Comparison of ENCODE assay signal across 8 cellular contexts in genomic region chr2:233100192-233100998, GRCh38. TPM values are rescaled to one million over a fixed set of nuclear protein-coding genes. Genes with fewer than 3 reads are reported as not detected.
DNase-seq lines count a peak whose midpoint lies in the region; ATAC-seq, FAIRE-seq and TF ChIP-seq lines count a peak whose summit lies in the region.

No MANE protein-coding gene starts in this region.

- no peak for TF ChIP-seq CTCF in sigmoid colon (IDR thresholded peaks at IDR 0.05)
- no peak for TF ChIP-seq CTCF in kidney (IDR thresholded peaks at IDR 0.05; ENCODE audit: borderline replicate concordance, extremely low read depth, insufficient read depth)

- H3K27me3 ChIP-seq in sigmoid colon (no peaks in the 10 kb centered on the region), H7 (ENCODE audit: control insufficient read depth, insufficient read depth, low read length) (no peaks in the 10 kb centered on the region)

- H3K27ac ChIP-seq in sigmoid colon: no peak overlapping the region
- no peak overlapping the region for H3K27ac ChIP-seq in kidney (ENCODE audit: low read depth in 2 of 2, low read length in 2 of 2)

- H3K27me3 Mint-ChIP-seq in T-helper 2 cell treated with Interferon-gamma antibody and Interleukin-4, amounts not matched to agents 5 μg/mL and 100 μg/mL, for 36 hours (ENCODE audit: low read depth): no peaks in the 10 kb centered on the region

- intact Hi-C loops in left cardiac atrium (cut with DNase I): no loop called here
- intact Hi-C loops in sigmoid colon (cut with DNase I): no loop called here
- intact Hi-C loops in kidney (cut with DNase I): no loop called here

- WGBS in sigmoid colon, 2 donors: 57 to 83% methylated on average over 17 of the region's 17 CpGs

- peaks cover 59% of the 10 kb centered on the region for H3K36me3 Mint-ChIP-seq in T-helper 2 cell treated with Interferon-gamma antibody and Interleukin-4, amounts not matched to agents 5 μg/mL and 100 μg/mL, for 36 hours (ENCODE audit: low read depth)

- no peak for TF ChIP-seq POLR2A in sigmoid colon (IDR thresholded peaks at IDR 0.05)

- no peaks in the 10 kb centered on the region for H3K4me1 ChIP-seq in sigmoid colon
- H3K4me1 ChIP-seq in kidney (ENCODE audit: control insufficient read depth in 1 of 2, insufficient read depth in 1 of 2, low read depth in 1 of 2, low read length in 2 of 2): no peaks in the 10 kb centered on the region

- no peak overlapping the region for H3K4me3 ChIP-seq in sigmoid colon
- no peak overlapping the region for H3K4me3 ChIP-seq in H7 (ENCODE audit: insufficient read depth, low read depth, low read length)
- no peak overlapping the region for H3K4me3 ChIP-seq in kidney (ENCODE audit: low read length in 2 of 2)

- ATAC-seq in GM18873 (IDR thresholded peaks at IDR 0.05; ENCODE audit: low FRiP score, unreplicated experiment): peak; percentile 78
- peak; percentile 76 for ATAC-seq in HG02943 (IDR thresholded peaks at IDR 0.05; ENCODE audit: low read depth, unreplicated experiment)
- no peak for ATAC-seq in left cardiac atrium

- H3K9ac ChIP-seq in kidney (ENCODE audit: low read length in 2 of 2): no peak overlapping the region

- H3K9me3 Mint-ChIP-seq in T-helper 2 cell treated with Interferon-gamma antibody and Interleukin-4, amounts not matched to agents 5 μg/mL and 100 μg/mL, for 36 hours: no peaks in the 10 kb centered on the region

- FAIRE-seq in kidney (lab: Jason Lieb, UNC): no peak

- H3K4me3 Mint-ChIP-seq in T-helper 2 cell treated with Interferon-gamma antibody and Interleukin-4, amounts not matched to agents 5 μg/mL and 100 μg/mL, for 36 hours: peak overlapping the region; percentile 47

- TF ChIP-seq EP300 in sigmoid colon (IDR thresholded peaks at IDR 0.05): no peak

- DNase-seq in T-helper 2 cell treated with Interferon-gamma antibody and Interleukin-4, amounts not matched to agents 5 μg/mL and 100 μg/mL, for 36 hours (ENCODE audit: low spot score): peak; percentile 42
- DNase-seq in germinal center (ENCODE audit: low spot score) (peak; percentile 86), left cardiac atrium (no peak), sigmoid colon (no peak), H7 (no peak), kidney (no peak)

- H3K9me3 ChIP-seq in sigmoid colon (no peaks in the 10 kb centered on the region), kidney (ENCODE audit: control insufficient read depth in 1 of 2, low read length in 2 of 2) (no peaks in the 10 kb centered on the region)

- H3K27ac Mint-ChIP-seq in T-helper 2 cell treated with Interferon-gamma antibody and Interleukin-4, amounts not matched to agents 5 μg/mL and 100 μg/mL, for 36 hours: peak overlapping the region; percentile 52

- H3K36me3 ChIP-seq in sigmoid colon (no peaks in the 10 kb centered on the region), H7 (replicated peaks; ENCODE audit: control insufficient read depth, insufficient read depth, low read length) (no peaks in the 10 kb centered on the region), kidney (ENCODE audit: control insufficient read depth in 1 of 2, insufficient read depth in 2 of 2, low read length in 2 of 2) (no peaks in the 10 kb centered on the region)

- H3K4me1 Mint-ChIP-seq in T-helper 2 cell treated with Interferon-gamma antibody and Interleukin-4, amounts not matched to agents 5 μg/mL and 100 μg/mL, for 36 hours (ENCODE audit: low read depth): peaks cover 45% of the 10 kb centered on the region

RNA-seq across cellular contexts. Expression of gene INPP5D, which starts 40.3 kb away (rescaled TPM):
- total RNA-seq in left cardiac atrium (1 to 10 TPM; 7.2 to 9.3 TPM), sigmoid colon (10 to 100 TPM in 1 of 4 donors, 1 to 10 TPM in 3; 6.4 to 20.8 (median 9.4) TPM), kidney (29.6 TPM)
- polyA plus RNA-seq in sigmoid colon (10 to 100 TPM in 1 of 3 donors, 1 to 10 TPM in 2; 4.2 to 44.8 (median 4.4) TPM), kidney (ENCODE audit: insufficient read depth, low read depth, low replicate concordance) (2.6 TPM)
- total RNA-seq in H7 (2014; rRNA removed; shearing (Covaris generic)): 1.7 and 5.2 TPM in 2 replicates

Comparison
In these comparisons a context has a peak if more than half of its experiments do, and no peak if none do; other contexts are left out.
1. ATAC-seq: peak in GM18873 (single experiment) and HG02943 (single experiment); none in left cardiac atrium (0 of 2).
2. DNase-seq: peak in T-helper 2 cell treated with Interferon-gamma antibody and Interleukin-4, amounts not matched to agents 5 μg/mL and 100 μg/mL, for 36 hours (single experiment) and germinal center (single experiment); none in left cardiac atrium (single experiment), sigmoid colon (single experiment), H7 (single experiment) and kidney (single experiment).